ENCODE assay signal across 26 cellular contexts in genomic region chr13:110234532-110234931, GRCh38.
A peak's percentile ranks its signal among the peaks of the same experiment; 100 is the strongest.
DNase-seq lines count a peak whose midpoint lies in the region; ATAC-seq and TF ChIP-seq lines count a peak whose summit lies in the region.
"Had no signal": no experiment of that assay in that cellular context is flagged by ENCODE, and none has a peak within 500 bp of the region (broad histone marks: within the 10 kb centered on the region; RNA-seq: fewer than 3 reads in every experiment).

No MANE protein-coding gene starts in this region.

- H3K4me1 Mint-ChIP-seq in activated naive CD4-positive, alpha-beta T cell treated with anti-CD3 and anti-CD28 coated beads, Interleukin-2, amount 10 ng/mL, durations not matched to agents 7 days and 5 days: no peaks in the 10 kb centered on the region
- H3K4me1 Mint-ChIP-seq: activated T-helper 17 cell treated with anti-CD3 and anti-CD28 coated beads, Interleukin-2, amount 50 U/mL, for 72 hours; T-cell had no signal

- H3K27ac ChIP-seq in heart right ventricle (peak overlapping the region; percentile 68 to 89 (median 80)), lower lobe of right lung (peak overlapping the region; percentile 60), skin epidermis (peak overlapping the region in 11 of 21 experiments; percentile 18 to 82 (median 52)), upper lobe of right lung (peak overlapping the region; percentile 24)
- H3K27ac ChIP-seq: A549, pancreas had no signal

- H3K9me3 ChIP-seq in heart right ventricle: no peaks in the 10 kb centered on the region
- no peaks in the 10 kb centered on the region for H3K9me3 ChIP-seq in lower lobe of right lung
- no peaks in the 10 kb centered on the region for H3K9me3 ChIP-seq in upper lobe of right lung
- H3K9me3 ChIP-seq: A549, HAP-1, pancreas had no signal

- H3K36me3 ChIP-seq in heart right ventricle (peaks cover 0 to 14% (median 0%) of the 10 kb centered on the region in 9 donors), lower lobe of right lung (no peaks in the 10 kb centered on the region), upper lobe of right lung (no peaks in the 10 kb centered on the region)
- H3K36me3 ChIP-seq: HAP-1, pancreas had no signal

- CTCF ChIA-PET in activated naive CD4-positive, alpha-beta T cell treated with anti-CD3 and anti-CD28 coated beads, Interleukin-2, amount 10 ng/mL, durations not matched to agents 7 days and 5 days (lab: Charles Lee): no interaction called here

- intact Hi-C loops in heart right ventricle (cut with DNase I) (loop anchor here in 4 of 10 donors (5.0 to 10.0 kb wide), 3 partner anchors 68 to 73 kb away; partner anchors contain the start of genes COL4A1 (in 2 of the 4) and COL4A2 (in 2 of the 4)), left cardiac atrium (cut with DNase I) (loop anchor here in 1 of 2 donors (10.0 kb wide), 1 partner anchor 180 kb away; no protein-coding TSS in a partner anchor), lower lobe of right lung (cut with DNase I) (loop anchor here (10.0 kb wide), 1 partner anchor 70 kb away; the partner anchor contains the start of genes COL4A1 and COL4A2), upper lobe of right lung (cut with DNase I) (no loop called here)

- DNase-seq in heart right ventricle (no peak), left cardiac atrium (no peak), lower lobe of right lung (no peak), upper lobe of right lung (no peak)
- no peak for DNase-seq in activated naive CD4-positive, alpha-beta T cell treated with anti-CD3 and anti-CD28 coated beads, Interleukin-2, amount 10 ng/mL, durations not matched to agents 7 days and 5 days
- no peak for DNase-seq in stimulated activated CD4-positive, alpha-beta T cell treated with anti-CD3 and anti-CD28 coated beads, Interleukin-2, amount 100 ng/mL, for 48 hours
- no peak for DNase-seq in stimulated activated naive CD4-positive, alpha-beta T cell treated with Interleukin-2 at 50 U/mL for 16 hours (lab: John Stamatoyannopoulos, UW)
- DNase-seq: activated CD4-positive, alpha-beta memory T cell treated with anti-CD3 and anti-CD28 coated beads for 36 hours; activated CD4-positive, CD25-positive, alpha-beta regulatory T cell; CD4-positive, alpha-beta memory T cell; KBM-7; mammary epithelial cell; NCI-H1105 treated with DMSO at 0.1 percent for 48 hours; NCI-H1930; NCI-H2227 treated with DMSO at 0.1 percent for 48 hours; NCI-H748 treated with DMSO at 0.1 percent for 48 hours; nephron progenitor cell; pancreas; stimulated activated CD8-positive, alpha-beta memory T cell treated with anti-CD3 and anti-CD28 coated beads, Interleukin-4, amount 100 ng/mL, for 48 hours; T-cell had no signal

- H3K4me1 ChIP-seq in heart right ventricle: peaks cover 41 to 95% (median 87%) of the 10 kb centered on the region in 9 donors
- H3K4me1 ChIP-seq in lower lobe of right lung: peaks cover 35% of the 10 kb centered on the region
- peaks cover 39% of the 10 kb centered on the region for H3K4me1 ChIP-seq in upper lobe of right lung
- H3K4me1 ChIP-seq: HAP-1 had no signal

- H3K36me3 Mint-ChIP-seq in activated naive CD4-positive, alpha-beta T cell treated with anti-CD3 and anti-CD28 coated beads, Interleukin-2, amount 10 ng/mL, durations not matched to agents 7 days and 5 days: no peaks in the 10 kb centered on the region
- H3K36me3 Mint-ChIP-seq: activated CD4-positive, alpha-beta memory T cell treated with anti-CD3 and anti-CD28 coated beads for 36 hours; activated naive CD4-positive, alpha-beta T cell treated with anti-CD3 and anti-CD28 coated beads, Interleukin-2, amount 50 U/mL, for 72 hours; CD4-positive, alpha-beta memory T cell; T-cell had no signal

- H3K4me3 ChIP-seq in heart right ventricle: no peak overlapping the region
- H3K4me3 ChIP-seq in lower lobe of right lung: no peak overlapping the region
- H3K4me3 ChIP-seq in skin epidermis: no peak overlapping the region
- no peak overlapping the region for H3K4me3 ChIP-seq in upper lobe of right lung
- H3K4me3 ChIP-seq: A549, HAP-1, pancreas had no signal

- H3K4me3 Mint-ChIP-seq in activated naive CD4-positive, alpha-beta T cell treated with anti-CD3 and anti-CD28 coated beads, Interleukin-2, amount 10 ng/mL, durations not matched to agents 7 days and 5 days: no peak overlapping the region
- H3K4me3 Mint-ChIP-seq: activated CD4-positive, alpha-beta memory T cell treated with anti-CD3 and anti-CD28 coated beads for 36 hours; activated T-helper 17 cell treated with anti-CD3 and anti-CD28 coated beads, Interleukin-2, amount 50 U/mL, for 72 hours; CD4-positive, alpha-beta memory T cell; dendritic cell treated with granulocyte-macrophage colony-stimulating factor and Interleukin-4, amounts not matched to agents 40 ng/mL and 50 ng/mL, for 4 days; nephron progenitor cell; T-cell had no signal

- H3K9me3 Mint-ChIP-seq in activated naive CD4-positive, alpha-beta T cell treated with anti-CD3 and anti-CD28 coated beads, Interleukin-2, amount 10 ng/mL, durations not matched to agents 7 days and 5 days: no peaks in the 10 kb centered on the region
- H3K9me3 Mint-ChIP-seq: activated CD4-positive, alpha-beta memory T cell treated with anti-CD3 and anti-CD28 coated beads for 36 hours; activated naive CD4-positive, alpha-beta T cell treated with anti-CD3 and anti-CD28 coated beads, Interleukin-2, amount 50 U/mL, for 72 hours; activated T-helper 17 cell treated with anti-CD3 and anti-CD28 coated beads, Interleukin-2, amount 50 U/mL, for 72 hours; dendritic cell treated with granulocyte-macrophage colony-stimulating factor and Interleukin-4, amounts not matched to agents 40 ng/mL and 50 ng/mL, for 4 days; nephron progenitor cell; T-cell had no signal

- TF ChIP-seq CTCF in heart right ventricle (IDR thresholded peaks at IDR 0.05) (no peak), lower lobe of right lung (IDR thresholded peaks at IDR 0.05) (no peak), upper lobe of right lung (IDR thresholded peaks at IDR 0.05) (no peak)

- peaks cover 35% of the 10 kb centered on the region for H3K27me3 Mint-ChIP-seq in activated naive CD4-positive, alpha-beta T cell treated with anti-CD3 and anti-CD28 coated beads, Interleukin-2, amount 10 ng/mL, durations not matched to agents 7 days and 5 days

- H3K27ac Mint-ChIP-seq in activated naive CD4-positive, alpha-beta T cell treated with anti-CD3 and anti-CD28 coated beads, Interleukin-2, amount 10 ng/mL, durations not matched to agents 7 days and 5 days: no peak overlapping the region
- H3K27ac Mint-ChIP-seq: activated CD4-positive, alpha-beta memory T cell treated with anti-CD3 and anti-CD28 coated beads for 36 hours; activated naive CD4-positive, alpha-beta T cell treated with anti-CD3 and anti-CD28 coated beads, Interleukin-2, amount 50 U/mL, for 72 hours; activated T-helper 17 cell treated with anti-CD3 and anti-CD28 coated beads, Interleukin-2, amount 50 U/mL, for 72 hours; CD4-positive, alpha-beta memory T cell; dendritic cell treated with granulocyte-macrophage colony-stimulating factor and Interleukin-4, amounts not matched to agents 40 ng/mL and 50 ng/mL, for 4 days; nephron progenitor cell; T-cell had no signal

- ATAC-seq in heart right ventricle: peak in 1 of 8 donors; percentile 10
- ATAC-seq in left cardiac atrium: no peak
- ATAC-seq in lower lobe of right lung: no peak
- no peak for ATAC-seq in upper lobe of right lung
- ATAC-seq: A549; activated naive CD4-positive, alpha-beta T cell treated with anti-CD3 and anti-CD28 coated beads, Interleukin-2, amount 50 U/mL, for 72 hours; activated T-helper 17 cell treated with anti-CD3 and anti-CD28 coated beads, Interleukin-2, amount 50 U/mL, for 72 hours; T-cell had no signal

- H3K27me3 ChIP-seq in heart right ventricle: no peaks in the 10 kb centered on the region
- no peaks in the 10 kb centered on the region for H3K27me3 ChIP-seq in lower lobe of right lung (ENCODE audit: low read depth)
- H3K27me3 ChIP-seq in upper lobe of right lung: no peaks in the 10 kb centered on the region
- H3K27me3 ChIP-seq: pancreas had no signal

- 57 to 65% methylated on average over 7 of the region's 7 CpGs for WGBS in heart right ventricle, 2 donors

Comparison
In these comparisons a context has a peak if more than half of its experiments do, and no peak if none do; other contexts are left out.
1. H3K27ac ChIP-seq: peak in every context shown above with its lines; median percentile 80 in heart right ventricle; 60 in lower lobe of right lung; 52 in skin epidermis; 24 in upper lobe of right lung.